Comparison of ENCODE assay signal across 8 cellular contexts in genomic region chr9:91037511-91038482, GRCh38.
DNase-seq lines count a peak whose midpoint lies in the region; ATAC-seq and TF ChIP-seq lines count a peak whose summit lies in the region.

No MANE protein-coding gene starts in this region.

- peak overlapping the region in 5 of 7 donors; percentile 33 to 73 (median 63) for H3K4me3 Mint-ChIP-seq in CD8-positive, alpha-beta memory T cell
- peak overlapping the region in 9 of 10 donors; percentile 32 to 65 (median 58) for H3K4me3 Mint-ChIP-seq in naive thymus-derived CD8-positive, alpha-beta T cell

- H2AFZ ChIP-seq in OCI-LY7 (ENCODE audit: low read length): peak overlapping the region; percentile 88; the same call in 1 of the 2 replicates

- H3K27ac ChIP-seq in CD8-positive, alpha-beta memory T cell (ENCODE audit: low read depth, low read length): no peak overlapping the region
- H3K27ac ChIP-seq in OCI-LY7 (ENCODE audit: low read depth, low read length, poor library complexity, severe bottlenecking) (no peak overlapping the region), duodenal mucosa (ENCODE audit: low read depth, low read length) (peak overlapping the region; percentile 79)

- intact Hi-C loops in OCI-LY7 (cut with micrococcal nuclease; ENCODE audit: unreplicated experiment): loop anchor here (2.0 to 5.0 kb wide), 4 partner anchors 115 to 690 kb away; no protein-coding TSS in a partner anchor

- POLR2A ChIA-PET in CD8-positive, alpha-beta memory T cell (lab: Charles Lee): no interaction called here
- POLR2A ChIA-PET in OCI-LY7 (lab: Charles Lee): interaction anchor here (1.0 kb wide), 1 partner anchor 12 kb away, joined by 3 read pairs; no protein-coding TSS in a partner anchor
- POLR2A ChIA-PET in naive thymus-derived CD8-positive, alpha-beta T cell (lab: Charles Lee): interaction anchor here (1.5 kb wide), 1 partner anchor 388 kb away, joined by 8 read pairs; no protein-coding TSS in a partner anchor

- no peak overlapping the region for H3K4me3 ChIP-seq in CD8-positive, alpha-beta memory T cell (ENCODE audit: low read length)
- no peak overlapping the region for H3K4me3 ChIP-seq in OCI-LY7 (ENCODE audit: low read depth, low read length, poor library complexity, severe bottlenecking)
- peak overlapping the region; percentile 46 to 47 for H3K4me3 ChIP-seq in duodenal mucosa (ENCODE audit: low read depth in 1 of 2, low read length in 2 of 2)

- no peaks in the 10 kb centered on the region for H3K36me3 ChIP-seq in CD8-positive, alpha-beta memory T cell (ENCODE audit: insufficient read depth, low read length)
- H3K36me3 ChIP-seq in OCI-LY7 (ENCODE audit: insufficient read depth, low read length) (no peaks in the 10 kb centered on the region), duodenal mucosa (ENCODE audit: control insufficient read depth in 1 of 2, insufficient read depth in 2 of 2, low read length in 2 of 2) (no peaks in the 10 kb centered on the region)

- no peak for DNase-seq in CD8-positive, alpha-beta memory T cell
- DNase-seq in OCI-LY7 (ENCODE audit: low spot score): peak; percentile 11
- no peak for DNase-seq in naive thymus-derived CD8-positive, alpha-beta T cell
- no peak for DNase-seq in NCI-H1436 treated with DMSO at 0.1 percent for 48 hours (lab: John Stamatoyannopoulos, UW)
- DNase-seq in stimulated activated CD4-positive, alpha-beta T cell treated with anti-CD3 and anti-CD28 coated beads, Interleukin-1b, Interleukin-23, amount 100 ng/mL, for 48 hours: no peak

- no peaks in the 10 kb centered on the region for H3K9me2 ChIP-seq in OCI-LY7 (ENCODE audit: insufficient read depth, low read length)

- H3K9ac ChIP-seq in duodenal mucosa (ENCODE audit: low read depth in 1 of 2, low read length in 2 of 2): peak overlapping the region; percentile 40

- H3K79me2 ChIP-seq in OCI-LY7 (ENCODE audit: insufficient read depth, low read depth, low read length): no peaks in the 10 kb centered on the region

- H3K27me3 Mint-ChIP-seq in CD8-positive, alpha-beta memory T cell: peaks cover 9 to 12% of the 10 kb centered on the region in 2 donors
- H3K27me3 Mint-ChIP-seq in naive thymus-derived CD8-positive, alpha-beta T cell: peaks cover 14 to 45% (median 27%) of the 10 kb centered on the region in 5 donors

- no peaks in the 10 kb centered on the region for H3K36me3 Mint-ChIP-seq in CD8-positive, alpha-beta memory T cell
- no peaks in the 10 kb centered on the region for H3K36me3 Mint-ChIP-seq in naive thymus-derived CD8-positive, alpha-beta T cell

- H3K9me3 ChIP-seq in CD8-positive, alpha-beta memory T cell (ENCODE audit: low read length): no peaks in the 10 kb centered on the region
- H3K9me3 ChIP-seq in OCI-LY7 (ENCODE audit: low read length): no peaks in the 10 kb centered on the region
- H3K9me3 ChIP-seq in duodenal mucosa (ENCODE audit: control insufficient read depth in 1 of 2, low read length in 2 of 2): no peaks in the 10 kb centered on the region

- no peaks in the 10 kb centered on the region for H4K20me1 ChIP-seq in OCI-LY7 (ENCODE audit: insufficient read depth, low read length)

- H3K9me3 Mint-ChIP-seq in CD8-positive, alpha-beta memory T cell: no peaks in the 10 kb centered on the region
- no peaks in the 10 kb centered on the region for H3K9me3 Mint-ChIP-seq in naive thymus-derived CD8-positive, alpha-beta T cell

- no peaks in the 10 kb centered on the region for H3K27me3 ChIP-seq in CD8-positive, alpha-beta memory T cell (ENCODE audit: insufficient read depth, low read length, poor library complexity, severe bottlenecking)
- no peaks in the 10 kb centered on the region for H3K27me3 ChIP-seq in duodenal mucosa (ENCODE audit: control insufficient read depth in 1 of 2, insufficient read depth in 2 of 2, low read length in 2 of 2)

- H3K27ac Mint-ChIP-seq in CD8-positive, alpha-beta memory T cell: peak overlapping the region in 3 of 8 donors; percentile 7 to 26 (median 26)
- H3K27ac Mint-ChIP-seq in naive thymus-derived CD8-positive, alpha-beta T cell: peak overlapping the region in 2 of 10 donors; percentile 3 to 42

- H3K4me1 Mint-ChIP-seq in CD8-positive, alpha-beta memory T cell: peaks cover 19 to 23% (median 19%) of the 10 kb centered on the region in 3 donors
- peaks cover 6 to 28% (median 11%) of the 10 kb centered on the region in 4 donors for H3K4me1 Mint-ChIP-seq in naive thymus-derived CD8-positive, alpha-beta T cell

- BruUV-seq in OCI-LY7 (replicated peaks; lab: Mats Ljungman, UMichigan): no TSS peak

- H3K4me2 ChIP-seq in OCI-LY7 (ENCODE audit: low read length): 0 out of 2 replicates have a peak overlapping the region, but pooled peaks have one; percentile 78

- TF ChIP-seq CTCF in OCI-LY7 (conservative IDR thresholded peaks at IDR 0.05; ENCODE audit: low read length): no peak

- CTCF ChIA-PET in CD8-positive, alpha-beta memory T cell (lab: Charles Lee): interaction anchor here (0.6 to 2.4 kb wide), 12 partner anchors 19 to 690 kb away, joined by 3 to 24 read pairs (median 4); no protein-coding TSS in a partner anchor
- CTCF ChIA-PET in OCI-LY7 (lab: Charles Lee; ENCODE audit: unreplicated experiment): interaction anchor here (0.6 to 0.9 kb wide), 4 partner anchors 7 to 387 kb away, joined by 3 to 4 read pairs (median 3); no protein-coding TSS in a partner anchor

- ATAC-seq in naive thymus-derived CD8-positive, alpha-beta T cell: no peak
- ATAC-seq in GM18873 (IDR thresholded peaks at IDR 0.05; ENCODE audit: low FRiP score, unreplicated experiment) (no peak), GM19351 (IDR thresholded peaks at IDR 0.05; ENCODE audit: unreplicated experiment) (no peak)

- H3K4me1 ChIP-seq in CD8-positive, alpha-beta memory T cell (ENCODE audit: insufficient read depth, low read length): peaks cover 11% of the 10 kb centered on the region
- H3K4me1 ChIP-seq in OCI-LY7 (ENCODE audit: insufficient read depth, low read length, poor library complexity, severe bottlenecking) (peaks cover 46% of the 10 kb centered on the region), duodenal mucosa (ENCODE audit: control insufficient read depth in 1 of 2, insufficient read depth in 2 of 2, low read length in 2 of 2) (peaks cover 29 to 31% of the 10 kb centered on the region in 2 donors)

Comparison
In these comparisons a context has a peak if more than half of its experiments do, and no peak if none do; other contexts are left out.
1. H3K4me3 ChIP-seq: peak in duodenal mucosa (2 of 2); none in CD8-positive, alpha-beta memory T cell (single experiment) and OCI-LY7 (single experiment).